Comparison of ENCODE assay signal across 20 cellular contexts in the genomic region with DNA sequence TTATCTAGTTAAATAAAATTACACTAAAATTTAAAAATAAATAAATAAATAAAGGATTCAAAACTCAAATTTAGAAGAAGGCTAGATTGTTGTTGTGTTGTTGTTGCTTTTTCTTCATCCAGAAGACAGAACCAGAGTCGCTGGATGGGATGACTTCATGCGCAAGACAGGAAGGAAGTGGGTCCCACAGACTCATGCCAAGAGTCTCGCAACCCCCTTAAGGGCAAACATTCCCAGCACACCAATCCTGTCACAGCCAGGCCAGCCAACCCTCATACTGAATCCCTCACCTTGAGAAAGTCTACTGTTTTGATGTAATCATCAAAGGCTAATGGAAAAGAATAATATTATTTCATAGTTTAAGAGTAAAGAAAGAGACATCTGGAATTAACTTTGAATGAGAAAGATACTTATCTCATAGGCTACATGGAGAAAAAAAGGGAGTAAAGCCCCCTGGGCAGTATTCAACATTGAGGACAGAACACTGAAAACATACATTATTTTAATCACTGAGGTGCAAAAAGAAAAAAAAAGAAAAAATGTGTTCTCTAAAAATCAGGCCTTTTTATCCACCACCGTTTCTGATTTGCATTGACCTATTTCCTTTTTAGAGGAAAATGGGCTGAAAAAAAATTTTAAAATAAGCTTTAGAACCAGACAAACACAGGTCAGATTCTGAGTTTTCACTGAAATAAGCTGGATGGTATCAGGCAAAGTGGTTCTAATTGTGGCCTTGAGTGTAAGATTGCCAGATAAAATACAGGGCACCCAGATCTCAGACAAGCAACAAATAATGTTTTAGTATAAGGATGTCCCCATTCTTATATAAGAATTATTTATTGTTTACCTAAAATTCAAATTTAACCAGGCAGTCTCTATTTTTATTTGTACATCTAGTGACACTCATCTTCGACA.
DNase-seq lines count a peak whose midpoint lies in the region; ATAC-seq, FAIRE-seq and TF ChIP-seq lines count a peak whose summit lies in the region.
"Had no signal": no experiment of that assay in that cellular context is flagged by ENCODE, and none has a peak within 500 bp of the region (broad histone marks: within the 10 kb centered on the region; RNA-seq: fewer than 3 reads in every experiment).

No MANE protein-coding gene starts in this region.

- peak; percentile 8 for FAIRE-seq in endometrium (lab: Jason Lieb, UNC)
- FAIRE-seq: GM12878, TTC549 had no signal

- peak overlapping the region; percentile 92 for H3K27ac ChIP-seq in RWPE2 (ENCODE audit: poor library complexity, severe bottlenecking)
- peak overlapping the region; percentile 80 for H3K27ac ChIP-seq in smooth muscle cell (ENCODE audit: low read depth)
- H3K27ac ChIP-seq in right atrium auricular region = no peak overlapping the region
- H3K27ac ChIP-seq: dorsolateral prefrontal cortex had no signal

- H3F3A ChIP-seq in smooth muscle cell (ENCODE audit: low read depth) = peaks cover 27% of the 10 kb centered on the region

- 60% methylated on average over 5 of the region's 5 CpGs for WGBS in smooth muscle cell (ENCODE audit: low lambda C conversion rate)

- H3K4me2 ChIP-seq in smooth muscle cell = peak overlapping the region; percentile 9

- H3K79me2 ChIP-seq in smooth muscle cell (ENCODE audit: low read depth) = no peaks in the 10 kb centered on the region

- no peaks in the 10 kb centered on the region for H3K9me3 ChIP-seq in RWPE2 (ENCODE audit: severe bottlenecking)
- H3K9me3 ChIP-seq in smooth muscle cell (replicated peaks; ENCODE audit: low read depth) = no peaks in the 10 kb centered on the region
- no peaks in the 10 kb centered on the region for H3K9me3 ChIP-seq in right atrium auricular region
- H3K9me3 ChIP-seq: mucosa of descending colon had no signal

- ATAC-seq in RWPE2 (ENCODE audit: low read depth) = no peak
- ATAC-seq: activated CD4-positive, CD25-positive, alpha-beta regulatory T cell treated with anti-CD3 and anti-CD28 coated beads, Interleukin-2, amount 50 U/mL, for 24 hours; activated CD8-positive, alpha-beta T cell treated with anti-CD3 and anti-CD28 coated beads for 36 hours; GM12878; mucosa of descending colon; natural killer cell treated with Interleukin-12 subunit alpha and Interleukin-12 subunit beta and Interleukin-15 and Interleukin-18, amount 100 ng/mL, for 72 hours had no signal

- DNase-seq in Daoy (ENCODE audit: low read depth) = peak; percentile 65
- DNase-seq in RWPE2 (ENCODE audit: low spot score) = no peak
- no peak for DNase-seq in smooth muscle cell (lab: John Stamatoyannopoulos, UW; ENCODE audit: unreplicated experiment)
- DNase-seq in right atrium auricular region (ENCODE audit: low spot score) = no peak
- no peak for DNase-seq in NCI-H128 (lab: John Stamatoyannopoulos, UW; ENCODE audit: unreplicated experiment)
- DNase-seq in NCI-H82 treated with DMSO at 0.1 percent for 48 hours (lab: John Stamatoyannopoulos, UW; ENCODE audit: unreplicated experiment) = no peak
- DNase-seq: activated CD8-positive, alpha-beta T cell treated with anti-CD3 and anti-CD28 coated beads for 36 hours; activated naive CD8-positive, alpha-beta T cell treated with anti-CD3 and anti-CD28 coated beads for 36 hours; Calu3; DND-41; dorsolateral prefrontal cortex; mucosa of descending colon; NCI-H1092 treated with DMSO at 0.1 percent for 48 hours; NCI-H1930; NCI-H526 treated with DMSO at 0.1 percent for 48 hours had no signal

- H2AFZ ChIP-seq in smooth muscle cell (ENCODE audit: low read depth) = peak overlapping the region; percentile 45

- no peak for TF ChIP-seq CTCF in RWPE2 (IDR thresholded peaks at IDR 0.05; ENCODE audit: poor library complexity, severe bottlenecking)
- TF ChIP-seq CTCF in smooth muscle cell (IDR thresholded peaks at IDR 0.05; ENCODE audit: borderline replicate concordance, insufficient read depth, poor library complexity, severe bottlenecking) = no peak
- TF ChIP-seq CTCF in right atrium auricular region (IDR thresholded peaks at IDR 0.05) = no peak

- no peaks in the 10 kb centered on the region for H3K27me3 ChIP-seq in RWPE2 (ENCODE audit: insufficient read depth, poor library complexity, severe bottlenecking)
- H3K27me3 ChIP-seq in smooth muscle cell (ENCODE audit: low read depth) = no peaks in the 10 kb centered on the region
- no peaks in the 10 kb centered on the region for H3K27me3 ChIP-seq in right atrium auricular region
- H3K27me3 ChIP-seq: dorsolateral prefrontal cortex had no signal

- H4K20me1 ChIP-seq in smooth muscle cell (ENCODE audit: low read depth) = no peaks in the 10 kb centered on the region

- no peaks in the 10 kb centered on the region for H3K36me3 ChIP-seq in RWPE2 (ENCODE audit: low read depth)
- no peaks in the 10 kb centered on the region for H3K36me3 ChIP-seq in smooth muscle cell (ENCODE audit: low read depth)
- H3K36me3 ChIP-seq in right atrium auricular region = no peaks in the 10 kb centered on the region

- H3K9ac ChIP-seq in smooth muscle cell (ENCODE audit: low read depth) = no peak overlapping the region

- H3K4me3 ChIP-seq in RWPE2 (ENCODE audit: severe bottlenecking) (no peak overlapping the region), smooth muscle cell (no peak overlapping the region), right atrium auricular region (no peak overlapping the region)
- H3K4me3 ChIP-seq: dorsolateral prefrontal cortex, GM12878, mucosa of descending colon had no signal

- H3K4me1 ChIP-seq in RWPE2 (ENCODE audit: insufficient read depth, poor library complexity, severe bottlenecking) (peaks cover 33% of the 10 kb centered on the region), smooth muscle cell (ENCODE audit: low read depth) (no peaks in the 10 kb centered on the region), right atrium auricular region (peaks cover 0 to 10% of the 10 kb centered on the region in 2 donors)

Comparison
In these comparisons a context has a peak if more than half of its experiments do, and no peak if none do; other contexts are left out.
1. H3K27ac ChIP-seq: peak in RWPE2 (single experiment) and smooth muscle cell (single experiment); none in right atrium auricular region (0 of 2).